9 cellular contexts compared by ENCODE assay signal in genomic region chr5:73170522-73170921, GRCh38. TPM values are rescaled to one million over a fixed set of nuclear protein-coding genes. Genes with fewer than 3 reads are reported as not detected.
DNase-seq lines count a peak whose midpoint lies in the region; ATAC-seq and TF ChIP-seq lines count a peak whose summit lies in the region.
"Had no signal": no experiment of that assay in that cellular context is flagged by ENCODE, and none has a peak within 500 bp of the region (broad histone marks: within the 10 kb centered on the region; RNA-seq: fewer than 3 reads in every experiment).

No MANE protein-coding gene starts in this region.

- H3K4me1 Mint-ChIP-seq in naive thymus-derived CD4-positive, alpha-beta T cell: peaks cover 0 to 4% (median 0%) of the 10 kb centered on the region in 7 donors

- ATAC-seq in GM21576 (IDR thresholded peaks at IDR 0.05; ENCODE audit: unreplicated experiment) (no peak), GM21515 (IDR thresholded peaks at IDR 0.05; ENCODE audit: unreplicated experiment) (no peak)
- ATAC-seq in naive thymus-derived CD4-positive, alpha-beta T cell: no peak

- DNase-seq in AG04450 (ENCODE audit: low read depth, low spot score) (no peak), SK-MEL-5 (ENCODE audit: low read depth, low spot score) (peak; percentile 66), glomerular endothelial cell (ENCODE audit: extremely low read depth, low read depth, low spot score) (peak; percentile 31), mucosa of gallbladder (ENCODE audit: low spot score) (no peak)
- DNase-seq in naive thymus-derived CD4-positive, alpha-beta T cell: no peak

- peaks cover 17% of the 10 kb centered on the region for H3K27me3 ChIP-seq in AG04450 (ENCODE audit: control insufficient read depth, insufficient read depth, low read length)
- H3K27me3 ChIP-seq in naive thymus-derived CD4-positive, alpha-beta T cell (ENCODE audit: control insufficient read depth in 2 of 2, insufficient read depth in 2 of 2, low read length in 2 of 2): peaks cover 0 to 6% of the 10 kb centered on the region in 2 donors

- H3K36me3 Mint-ChIP-seq in naive thymus-derived CD4-positive, alpha-beta T cell: no peaks in the 10 kb centered on the region

- no peak overlapping the region for H3K27ac ChIP-seq in AG04450 (ENCODE audit: low read depth, low read length)
- no peak overlapping the region for H3K27ac ChIP-seq in naive thymus-derived CD4-positive, alpha-beta T cell (ENCODE audit: low read depth, low read length)

- POLR2A ChIA-PET in AG04450 (lab: Yijun Ruan, JAX): no interaction called here
- POLR2A ChIA-PET in naive thymus-derived CD4-positive, alpha-beta T cell (lab: Charles Lee): no interaction called here

- TF ChIP-seq CTCF in AG04450 (IDR thresholded peaks at IDR 0.05; ENCODE audit: low read depth, low read length) (peak; percentile 46), GM12875 (IDR thresholded peaks at IDR 0.05; ENCODE audit: borderline replicate concordance, insufficient read depth, low read depth, low read length) (peak; percentile 55; the same call in 1 of the 2 replicates)

- H3K4me1 ChIP-seq in naive thymus-derived CD4-positive, alpha-beta T cell (ENCODE audit: control insufficient read depth in 2 of 2, insufficient read depth in 2 of 2, low read length in 2 of 2): no peaks in the 10 kb centered on the region

- H3K27me3 Mint-ChIP-seq in naive thymus-derived CD4-positive, alpha-beta T cell: peaks cover 76 to 91% (median 84%) of the 10 kb centered on the region in 5 donors

- intact Hi-C loops in naive thymus-derived CD4-positive, alpha-beta T cell (cut with micrococcal nuclease): loop anchor here in 1 of 2 donors (1.0 kb wide), 1 partner anchor 87 kb away; no protein-coding TSS in a partner anchor

- no peak overlapping the region for H3K4me3 ChIP-seq in AG04450 (ENCODE audit: low read depth, low read length)
- H3K4me3 ChIP-seq in GM12875 (ENCODE audit: low read depth, low read length): no peak overlapping the region
- H3K4me3 ChIP-seq in naive thymus-derived CD4-positive, alpha-beta T cell (ENCODE audit: low read length): no peak overlapping the region

- no peaks in the 10 kb centered on the region; the same call in 1 of the 2 replicates for H3K9me3 ChIP-seq in AG04450 (ENCODE audit: control insufficient read depth, insufficient read depth, low read length)
- no peaks in the 10 kb centered on the region for H3K9me3 ChIP-seq in naive thymus-derived CD4-positive, alpha-beta T cell (ENCODE audit: control insufficient read depth in 2 of 3, low read length in 3 of 3)

- no peaks in the 10 kb centered on the region for H3K36me3 ChIP-seq in naive thymus-derived CD4-positive, alpha-beta T cell (ENCODE audit: control insufficient read depth in 2 of 3, insufficient read depth in 3 of 3, low read length in 3 of 3)

- no peak overlapping the region for H3K27ac Mint-ChIP-seq in naive thymus-derived CD4-positive, alpha-beta T cell

- H3K9me3 Mint-ChIP-seq in naive thymus-derived CD4-positive, alpha-beta T cell: peaks cover 0 to 14% (median 3%) of the 10 kb centered on the region in 11 donors

- H3K4me3 Mint-ChIP-seq in naive thymus-derived CD4-positive, alpha-beta T cell: no peak overlapping the region

- in situ Hi-C loops in SK-MEL-5 (cut with HindIII; ENCODE audit: low pct_unique_long_range_greater_than_20kb, low sequenced_read_pairs): no loop called here

- CTCF ChIA-PET in AG04450 (lab: Charles Lee): interaction anchor here (1.2 to 1.5 kb wide), 2 partner anchors 10 to 45 kb away, joined by 3 to 5 read pairs; no protein-coding TSS in a partner anchor
- CTCF ChIA-PET in naive thymus-derived CD4-positive, alpha-beta T cell (lab: Charles Lee): no interaction called here

RNA-seq across cellular contexts. Expression of gene TMEM174, which starts 2.5 kb away (rescaled TPM):
- not detected in 2 replicates for polyA plus RNA-seq in AG04450 (2011; rRNA removed)
- polyA minus RNA-seq in AG04450 (2011; rRNA and poly(A)+ RNA removed): not detected in 2 replicates
- not detected in 2 replicates for total RNA-seq in SK-MEL-5 (2014; rRNA removed; shearing (Covaris generic))
- polyA plus RNA-seq in SK-MEL-5 (2015; cell fraction: cytosol; rRNA removed): not detected in 2 replicates
- not detected in 2 replicates for polyA plus RNA-seq in SK-MEL-5 (2015; cell fraction: nucleus; rRNA removed)
- total RNA-seq in glomerular endothelial cell (not detected in 2 replicates), mucosa of gallbladder (not detected)
- not detected for total RNA-seq in naive thymus-derived CD4-positive, alpha-beta T cell
- polyA plus RNA-seq in naive thymus-derived CD4-positive, alpha-beta T cell: not detected
- total RNA-seq: T-helper 1 cell treated with Interleukin-12 subunit alpha and Interleukin-12 subunit beta and Interleukin-4 antibody, amounts not matched to agents 30 ng/mL and 1 ng/mL, for 36 hours had no signal

RNA-seq across cellular contexts. Expression of gene TMEM171, which starts 50.1 kb away (rescaled TPM):
- 10.6 and 10.9 TPM in 2 replicates for polyA plus RNA-seq in AG04450 (2011; rRNA removed)
- 4.2 and 6.0 TPM in 2 replicates for polyA minus RNA-seq in AG04450 (2011; rRNA and poly(A)+ RNA removed)
- 4.6 and 4.8 TPM in 2 replicates for total RNA-seq in SK-MEL-5 (2014; rRNA removed; shearing (Covaris generic))
- 3.7 and 8.6 TPM in 2 replicates for polyA plus RNA-seq in SK-MEL-5 (2015; cell fraction: cytosol; rRNA removed)
- polyA plus RNA-seq in SK-MEL-5 (2015; cell fraction: nucleus; rRNA removed): 2.9 and 5.0 TPM in 2 replicates
- total RNA-seq in glomerular endothelial cell (1.7 and 2.3 TPM in 2 replicates), mucosa of gallbladder (1.6 TPM)
- under 1 TPM in 1 of 5 experiments, not detected in 4; 0.39 TPM for total RNA-seq in naive thymus-derived CD4-positive, alpha-beta T cell
- polyA plus RNA-seq in naive thymus-derived CD4-positive, alpha-beta T cell: not detected
- total RNA-seq: T-helper 1 cell treated with Interleukin-12 subunit alpha and Interleukin-12 subunit beta and Interleukin-4 antibody, amounts not matched to agents 30 ng/mL and 1 ng/mL, for 36 hours had no signal

Comparison
In these comparisons a context has a peak if more than half of its experiments do, and no peak if none do; other contexts are left out.
1. DNase-seq: peak in SK-MEL-5 (single experiment) and glomerular endothelial cell (single experiment); none in AG04450 (single experiment), mucosa of gallbladder (single experiment) and naive thymus-derived CD4-positive, alpha-beta T cell (0 of 9).